Comparison of ENCODE assay signal across 13 cellular contexts in the genomic region with DNA sequence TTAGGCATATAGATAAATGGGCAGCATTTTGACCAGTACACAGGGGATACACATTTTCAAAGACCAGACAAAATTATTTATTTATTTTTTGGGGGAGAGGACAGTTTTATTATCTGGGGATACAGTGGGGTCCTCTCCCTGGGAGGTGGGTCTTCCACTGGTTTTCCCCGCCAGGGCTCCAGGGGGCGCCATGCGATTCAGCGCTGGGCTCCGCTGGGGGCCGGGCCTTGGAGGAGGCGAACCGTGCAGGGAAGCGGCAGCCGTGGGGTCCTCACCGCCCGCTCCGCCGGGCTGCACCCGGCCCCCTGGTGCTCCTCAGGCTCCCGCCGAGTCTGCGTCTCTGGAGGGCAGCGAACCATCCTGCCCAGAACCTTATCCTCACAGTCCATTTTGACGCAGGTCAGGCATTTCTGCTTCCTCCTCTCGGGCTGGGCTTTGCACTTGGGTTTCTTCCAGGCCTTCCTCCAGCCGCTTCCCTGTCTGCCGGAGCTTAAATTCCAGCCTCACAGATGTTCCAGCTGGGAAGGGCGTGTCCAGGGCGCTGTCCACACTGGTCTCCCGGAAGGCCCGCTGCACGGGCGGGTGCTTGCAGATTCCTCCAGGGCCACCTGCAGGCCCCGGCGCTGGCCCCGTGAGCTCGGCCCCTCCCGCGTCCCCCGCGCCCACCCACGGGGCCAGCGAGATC. TPM values are rescaled to one million over a fixed set of nuclear protein-coding genes. Genes with fewer than 3 reads are reported as not detected.
A peak's percentile ranks its signal among the peaks of the same experiment; 100 is the strongest.
DNase-seq lines count a peak whose midpoint lies in the region; ATAC-seq and TF ChIP-seq lines count a peak whose summit lies in the region.
"Not testable (repeated sequence)": the region's sequence is repeated elsewhere in the genome, so short reads cannot be mapped to it uniquely, and the experiment has no call there.
"Had no signal": no experiment of that assay in that cellular context is flagged by ENCODE, and none has a peak within 500 bp of the region (broad histone marks: within the 10 kb centered on the region; RNA-seq: fewer than 3 reads in every experiment).

No MANE protein-coding gene starts in this region.

- H3K36me3 ChIP-seq in BLaER1; mucosa of descending colon (ENCODE audit: low read depth): not testable (repeated sequence)

- H3K4me2 ChIP-seq in BLaER1, result not testable (repeated sequence)

- not testable (repeated sequence) for H3K4me3 Mint-ChIP-seq in T-helper 17 cell; stimulated activated naive CD8-positive, alpha-beta T cell treated with anti-CD3 and anti-CD28 coated beads, Interleukin-15, amount 100 ng/mL, for 72 hours
- peak overlapping the region; percentile 56 for H3K4me3 Mint-ChIP-seq in activated T-cell treated with anti-CD3 and anti-CD28 coated beads, Interleukin-2, amount 50 U/mL, for 24 hours
- H3K4me3 Mint-ChIP-seq in MCF 10A (ENCODE audit: unreplicated experiment), result peak overlapping the region; percentile 29

- not testable (repeated sequence) for H3K9ac ChIP-seq in BLaER1

- H3K9me3 Mint-ChIP-seq in activated T-cell treated with anti-CD3 and anti-CD28 coated beads, Interleukin-2, amount 50 U/mL, for 24 hours; MCF 10A (ENCODE audit: unreplicated experiment); stimulated activated naive CD8-positive, alpha-beta T cell treated with anti-CD3 and anti-CD28 coated beads, Interleukin-15, amount 100 ng/mL, for 72 hours: not testable (repeated sequence)

- not testable (repeated sequence) for H3K36me3 Mint-ChIP-seq in T-helper 17 cell (ENCODE audit: low read depth); activated T-cell treated with anti-CD3 and anti-CD28 coated beads, Interleukin-2, amount 50 U/mL, for 24 hours (ENCODE audit: low read depth); MCF 10A (ENCODE audit: insufficient read depth, unreplicated experiment)

- H3K4me3 ChIP-seq in BLaER1, result peak overlapping the region; percentile 57; the same call in 1 of the 2 replicates
- H3K4me3 ChIP-seq in mucosa of descending colon, result not testable (repeated sequence)

- not testable (repeated sequence) for H3K4me1 ChIP-seq in BLaER1; mucosa of descending colon (ENCODE audit: low read depth)

- not testable (repeated sequence) for H3K4me1 Mint-ChIP-seq in T-helper 17 cell; activated T-cell treated with anti-CD3 and anti-CD28 coated beads, Interleukin-2, amount 50 U/mL, for 24 hours (ENCODE audit: low read depth); MCF 10A (ENCODE audit: insufficient read depth, unreplicated experiment); stimulated activated naive CD8-positive, alpha-beta T cell treated with anti-CD3 and anti-CD28 coated beads, Interleukin-15, amount 100 ng/mL, for 72 hours

- not testable (repeated sequence) for H3K9me3 ChIP-seq in BLaER1; T-helper 17 cell (ENCODE audit: control insufficient read depth, low read length, poor library complexity, severe bottlenecking); mucosa of descending colon

- H4K20me1 ChIP-seq in BLaER1, result not testable (repeated sequence)

- intact Hi-C loops in MCF 10A (cut with micrococcal nuclease); mucosa of descending colon (cut with DNase I, micrococcal nuclease): not testable (repeated sequence)

- CTCF ChIA-PET in MCF 10A (lab: Yijun Ruan, JAX), result not testable (repeated sequence)

- POLR2A ChIA-PET in MCF 10A (lab: Yijun Ruan, JAX), result not testable (repeated sequence)

- ATAC-seq in GM21526 (IDR thresholded peaks at IDR 0.05; ENCODE audit: low FRiP score, unreplicated experiment), result peak; percentile 52
- peak; percentile 64 for ATAC-seq in HG03175 (IDR thresholded peaks at IDR 0.05; ENCODE audit: unreplicated experiment)
- ATAC-seq in T-helper 17 cell, result peak; percentile 67
- peak; percentile 42 for ATAC-seq in mucosa of descending colon
- ATAC-seq in stimulated activated naive CD8-positive, alpha-beta T cell treated with anti-CD3 and anti-CD28 coated beads, Interleukin-15, amount 100 ng/mL, for 72 hours, result peak; percentile 66

- not testable (repeated sequence) for H3K27me3 Mint-ChIP-seq in T-helper 17 cell; MCF 10A (ENCODE audit: insufficient read depth, unreplicated experiment); stimulated activated naive CD8-positive, alpha-beta T cell treated with anti-CD3 and anti-CD28 coated beads, Interleukin-15, amount 100 ng/mL, for 72 hours
- H3K27me3 Mint-ChIP-seq in activated T-cell treated with anti-CD3 and anti-CD28 coated beads, Interleukin-2, amount 50 U/mL, for 24 hours, result peaks cover 31% of the 10 kb centered on the region

- BruUV-seq in MCF 10A (replicated peaks; lab: Mats Ljungman, UMichigan), result not testable (repeated sequence)

- peak; percentile 17 for TF ChIP-seq CTCF in MCF 10A (IDR thresholded peaks at IDR 0.05; ENCODE audit: unreplicated experiment)
- TF ChIP-seq CTCF in mucosa of descending colon (IDR thresholded peaks at IDR 0.05), result not testable (repeated sequence)

- not testable (repeated sequence) for H3K27ac ChIP-seq in BLaER1

- H3K27me3 ChIP-seq in BLaER1, result not testable (repeated sequence)

- DNase-seq in T-helper 17 cell; MCF 10A (ENCODE audit: unreplicated experiment); mucosa of descending colon: not testable (repeated sequence)
- peak; percentile 37 for DNase-seq in activated T-cell treated with anti-CD3 and anti-CD28 coated beads, Interleukin-2, amount 50 U/mL, for 24 hours
- DNase-seq in stimulated activated naive CD8-positive, alpha-beta T cell treated with anti-CD3 and anti-CD28 coated beads, Interleukin-15, amount 100 ng/mL, for 72 hours, result peak; percentile 32 to 45

- H3K27ac Mint-ChIP-seq in T-helper 17 cell; activated T-cell treated with anti-CD3 and anti-CD28 coated beads, Interleukin-2, amount 50 U/mL, for 24 hours; MCF 10A (ENCODE audit: low read depth, unreplicated experiment); stimulated activated naive CD8-positive, alpha-beta T cell treated with anti-CD3 and anti-CD28 coated beads, Interleukin-15, amount 100 ng/mL, for 72 hours: not testable (repeated sequence)

RNA-seq across cellular contexts. Expression of a gene that starts 10.8 kb away (rescaled TPM):
- total RNA-seq in T-helper 17 cell (not detected), MCF 10A (2022) (not detected in 2 replicates), mucosa of descending colon (not detected)
- total RNA-seq: cardiac muscle cell, myocyte, osteoblast, renal cortical epithelial cell, transverse colon had no signal

RNA-seq across cellular contexts. Expression of a gene that starts 26.5 kb away (rescaled TPM):
- total RNA-seq in T-helper 17 cell (not detected), MCF 10A (2022) (not detected in 2 replicates), mucosa of descending colon (not detected)
- total RNA-seq: cardiac muscle cell, myocyte, osteoblast, renal cortical epithelial cell, transverse colon had no signal
